In genomic region chr7:139033346-139034114, GRCh38 we compare ENCODE assay signal across 14 cellular contexts. TPM values are rescaled to one million over a fixed set of nuclear protein-coding genes. Genes with fewer than 3 reads are reported as not detected.
DNase-seq lines count a peak whose midpoint lies in the region; ATAC-seq and TF ChIP-seq lines count a peak whose summit lies in the region.
"Had no signal": no experiment of that assay in that cellular context is flagged by ENCODE, and none has a peak within 500 bp of the region (broad histone marks: within the 10 kb centered on the region; RNA-seq: fewer than 3 reads in every experiment).

No MANE protein-coding gene starts in this region.

- H3K9me3 Mint-ChIP-seq in activated T-cell treated with anti-CD3 and anti-CD28 coated beads, Interleukin-2, amount 50 U/mL, for 24 hours = no peaks in the 10 kb centered on the region
- no peaks in the 10 kb centered on the region for H3K9me3 Mint-ChIP-seq in activated T-cell treated with anti-CD3 and anti-CD28 coated beads, Interleukin-2, amount 50 U/mL, for 4 hours
- H3K9me3 Mint-ChIP-seq: dendritic cell treated with granulocyte-macrophage colony-stimulating factor and Interleukin-4, amounts not matched to agents 40 ng/mL and 50 ng/mL, for 4 days; GM23338; natural killer cell treated with Interleukin-12 subunit alpha and Interleukin-12 subunit beta and Interleukin-15 and Interleukin-18, amount 100 ng/mL, for 72 hours had no signal

- WGBS in esophagus, 2 donors = 54 to 68% methylated on average over 6 of the region's 6 CpGs
- WGBS in suprapubic skin = 42% methylated on average over 6 of the region's 6 CpGs

- peaks cover 14% of the 10 kb centered on the region for H4K20me1 ChIP-seq in PC-9 (ENCODE audit: insufficient read depth)

- H3K4me3 ChIP-seq in PC-9 (peak overlapping the region; percentile 95; the same call in 1 of the 2 replicates), esophagus (ENCODE audit: low read depth in 1 of 2, low read length in 2 of 2) (no peak overlapping the region), suprapubic skin (no peak overlapping the region)

- no peak for ATAC-seq in activated T-cell treated with anti-CD3 and anti-CD28 coated beads, Interleukin-2, amount 50 U/mL, for 4 hours
- ATAC-seq in HG02870 (IDR thresholded peaks at IDR 0.05; ENCODE audit: unreplicated experiment) = no peak
- ATAC-seq: GM23338; natural killer cell treated with Interleukin-12 subunit alpha and Interleukin-12 subunit beta and Interleukin-15 and Interleukin-18, amount 100 ng/mL, for 72 hours had no signal

- H2AFZ ChIP-seq in PC-9 = no peak overlapping the region
- H2AFZ ChIP-seq: GM23338 had no signal

- H3K27me3 Mint-ChIP-seq in activated T-cell treated with anti-CD3 and anti-CD28 coated beads, Interleukin-2, amount 50 U/mL, for 24 hours = no peaks in the 10 kb centered on the region
- no peaks in the 10 kb centered on the region for H3K27me3 Mint-ChIP-seq in activated T-cell treated with anti-CD3 and anti-CD28 coated beads, Interleukin-2, amount 50 U/mL, for 4 hours (ENCODE audit: low read depth)

- CTCF ChIA-PET in PC-9 (lab: Charles Lee) = no interaction called here

- peak overlapping the region; percentile 83 for H3K4me3 Mint-ChIP-seq in activated T-cell treated with anti-CD3 and anti-CD28 coated beads, Interleukin-2, amount 50 U/mL, for 24 hours
- H3K4me3 Mint-ChIP-seq in activated T-cell treated with anti-CD3 and anti-CD28 coated beads, Interleukin-2, amount 50 U/mL, for 4 hours = no peak overlapping the region
- H3K4me3 Mint-ChIP-seq: dendritic cell treated with granulocyte-macrophage colony-stimulating factor and Interleukin-4, amounts not matched to agents 40 ng/mL and 50 ng/mL, for 4 days had no signal

- peaks cover 36% of the 10 kb centered on the region for H3K79me2 ChIP-seq in PC-9 (ENCODE audit: low read depth)

- no peak for DNase-seq in activated T-cell treated with anti-CD3 and anti-CD28 coated beads, Interleukin-2, amount 50 U/mL, for 24 hours
- no peak for DNase-seq in activated T-cell treated with anti-CD3 and anti-CD28 coated beads, Interleukin-2, amount 50 U/mL, for 4 hours
- DNase-seq in PC-9 (no peak), suprapubic skin (ENCODE audit: low spot score in 2 of 2) (no peak), iPS-NIHi7 (ENCODE audit: extremely low spot score) (no peak)
- DNase-seq in stimulated activated naive CD4-positive, alpha-beta T cell (lab: John Stamatoyannopoulos, UW) = no peak
- DNase-seq: activated CD4-positive, alpha-beta T cell treated with anti-CD3 and anti-CD28 coated beads for 4 hours; activated effector memory CD4-positive, alpha-beta T cell treated with anti-CD3 and anti-CD28 coated beads, Interleukin-2, amount 50 U/mL, for 16 hours had no signal

- no peak overlapping the region for H3K27ac Mint-ChIP-seq in activated T-cell treated with anti-CD3 and anti-CD28 coated beads, Interleukin-2, amount 50 U/mL, for 24 hours
- H3K27ac Mint-ChIP-seq: dendritic cell treated with granulocyte-macrophage colony-stimulating factor and Interleukin-4, amounts not matched to agents 40 ng/mL and 50 ng/mL, for 4 days; GM23338; natural killer cell treated with Interleukin-12 subunit alpha and Interleukin-12 subunit beta and Interleukin-15 and Interleukin-18, amount 100 ng/mL, for 72 hours had no signal

- TF ChIP-seq POLR2A in suprapubic skin (IDR thresholded peaks at IDR 0.05) = no peak

- H3K9me3 ChIP-seq in PC-9 (ENCODE audit: insufficient read depth, low read depth) = no peaks in the 10 kb centered on the region
- no peaks in the 10 kb centered on the region for H3K9me3 ChIP-seq in esophagus (ENCODE audit: control insufficient read depth in 2 of 2, insufficient read depth in 1 of 2, low read depth in 1 of 2, low read length in 1 of 2)
- no peaks in the 10 kb centered on the region for H3K9me3 ChIP-seq in suprapubic skin

- TF ChIP-seq CTCF in PC-9 (conservative IDR thresholded peaks at IDR 0.05) (no peak), suprapubic skin (IDR thresholded peaks at IDR 0.05) (no peak)

- intact Hi-C loops in PC-9 (cut with micrococcal nuclease; ENCODE audit: unreplicated experiment) = loop anchor here (1.0 to 10.0 kb wide), 2 partner anchors 42 to 279 kb away; no protein-coding TSS in a partner anchor

- peaks cover 57% of the 10 kb centered on the region for H3K36me3 Mint-ChIP-seq in activated T-cell treated with anti-CD3 and anti-CD28 coated beads, Interleukin-2, amount 50 U/mL, for 24 hours (ENCODE audit: low read depth)
- no peaks in the 10 kb centered on the region for H3K36me3 Mint-ChIP-seq in activated T-cell treated with anti-CD3 and anti-CD28 coated beads, Interleukin-2, amount 50 U/mL, for 4 hours (ENCODE audit: insufficient read depth)

- peaks cover 40% of the 10 kb centered on the region for H3K36me3 ChIP-seq in PC-9 (ENCODE audit: low read depth)
- H3K36me3 ChIP-seq in esophagus (ENCODE audit: control insufficient read depth in 2 of 2, insufficient read depth in 2 of 2, low read length in 1 of 2) = peaks cover 6 to 7% of the 10 kb centered on the region in 2 donors
- peaks cover 19% of the 10 kb centered on the region for H3K36me3 ChIP-seq in suprapubic skin

- H3K4me1 Mint-ChIP-seq in activated T-cell treated with anti-CD3 and anti-CD28 coated beads, Interleukin-2, amount 50 U/mL, for 24 hours (ENCODE audit: low read depth) = peaks cover 28% of the 10 kb centered on the region
- peaks cover 16% of the 10 kb centered on the region for H3K4me1 Mint-ChIP-seq in activated T-cell treated with anti-CD3 and anti-CD28 coated beads, Interleukin-2, amount 50 U/mL, for 4 hours (ENCODE audit: low read depth)

- H3K27me3 ChIP-seq in PC-9 (ENCODE audit: insufficient read depth, low read depth) (no peaks in the 10 kb centered on the region), esophagus (ENCODE audit: control insufficient read depth in 1 of 2, insufficient read depth in 2 of 2, low read length in 2 of 2) (no peaks in the 10 kb centered on the region), suprapubic skin (no peaks in the 10 kb centered on the region)

- no TSS peak for BruUV-seq in PC-9 (replicated peaks; lab: Mats Ljungman, UMichigan)

- no peaks in the 10 kb centered on the region for H3K9me2 ChIP-seq in PC-9 (ENCODE audit: insufficient read depth)

- peaks cover 15% of the 10 kb centered on the region for H3K4me1 ChIP-seq in PC-9 (replicated peaks; ENCODE audit: insufficient read depth)
- peaks cover 5 to 11% of the 10 kb centered on the region in 2 donors for H3K4me1 ChIP-seq in esophagus (ENCODE audit: control insufficient read depth in 2 of 2, insufficient read depth in 2 of 2, low read length in 1 of 2)
- H3K4me1 ChIP-seq in suprapubic skin = peaks cover 39% of the 10 kb centered on the region

- peak overlapping the region; percentile 86 for H3K4me2 ChIP-seq in PC-9

- TF ChIP-seq EP300 in suprapubic skin (IDR thresholded peaks at IDR 0.05) = no peak

- H3K27ac ChIP-seq in PC-9 (peak overlapping the region; percentile 4; the same call in 1 of the 2 replicates), esophagus (ENCODE audit: low read depth in 2 of 2, low read length in 1 of 2) (peak overlapping the region; percentile 14 to 21), suprapubic skin (peak overlapping the region; percentile 9)
- H3K27ac ChIP-seq: RWPE1 had no signal

- peaks cover 25% of the 10 kb centered on the region for H3F3A ChIP-seq in PC-9 (ENCODE audit: insufficient read depth, low read depth)

- POLR2A ChIA-PET in PC-9 (lab: Charles Lee; ENCODE audit: unreplicated experiment) = no interaction called here

RNA-seq across cellular contexts. Expression of gene ZC3HAV1L, which starts 2.3 kb away (rescaled TPM):
- total RNA-seq in activated T-cell treated with anti-CD3 and anti-CD28 coated beads, Interleukin-2, amount 50 U/mL, for 4 hours = 1 to 10 TPM; 7.0 to 8.3 (median 7.3) TPM
- total RNA-seq in PC-9 (2021) = 34.2 and 34.8 TPM in 2 replicates
- 1 to 10 TPM in 1 of 2 donors, under 1 TPM in 1; 0.92 to 1.1 TPM for polyA plus RNA-seq in esophagus
- total RNA-seq in suprapubic skin = 10 to 100 TPM; 22.1 to 44.6 (median 22.5) TPM

RNA-seq across cellular contexts. Expression of gene KIAA1549, which starts 52.3 kb away (rescaled TPM):
- total RNA-seq in activated T-cell treated with anti-CD3 and anti-CD28 coated beads, Interleukin-2, amount 50 U/mL, for 4 hours = under 1 TPM; 0.27 to 0.53 (median 0.46) TPM
- total RNA-seq in PC-9 (2021) = 20.2 and 26.6 TPM in 2 replicates
- under 1 TPM; 0.16 to 0.20 TPM for polyA plus RNA-seq in esophagus
- 1 to 10 TPM in 3 of 4 donors, under 1 TPM in 1; 0.83 to 2.1 (median 1.5) TPM for total RNA-seq in suprapubic skin
